1 cellular context compared by ENCODE assay signal in genomic region chr2:28390241-28390856, GRCh38.
TF ChIP-seq lines count a peak whose summit lies in the region.

No MANE protein-coding gene starts in this region.

TF ChIP-seq in HepG2, 621 proteins besides CTCF, POLR2A, EP300 and RAD21 (continued from another document and continues in another):
- TF ChIP-seq ETS1 (CRISPR knock-in tag; IDR thresholded peaks at IDR 0.05) (no peak), ZNF337 (CRISPR knock-in tag; IDR thresholded peaks at IDR 0.05; ENCODE audit: borderline replicate concordance, low read depth) (no peak), ERF (CRISPR knock-in tag; IDR thresholded peaks at IDR 0.05) (peak; percentile 49; the same call in 1 of the 2 replicates), TFE3 (CRISPR knock-in tag; IDR thresholded peaks at IDR 0.05) (no peak; the same call in 1 of the 2 replicates), ZMAT5 (CRISPR knock-in tag; IDR thresholded peaks at IDR 0.05; ENCODE audit: borderline replicate concordance, low read depth) (no peak), ZGPAT (CRISPR knock-in tag; IDR thresholded peaks at IDR 0.05) (0 out of 2 replicates have a peak, but pooled peaks have one; percentile 31), ZBTB2 (CRISPR knock-in tag; IDR thresholded peaks at IDR 0.05; ENCODE audit: low read depth) (peak; percentile 62), MTF2 (CRISPR knock-in tag; IDR thresholded peaks at IDR 0.05; ENCODE audit: borderline replicate concordance) (no peak; the same call in 1 of the 2 replicates), ZNF33B (CRISPR knock-in tag; IDR thresholded peaks at IDR 0.05) (no peak; the same call in 1 of the 2 replicates), PAX8 (CRISPR knock-in tag; IDR thresholded peaks at IDR 0.05; ENCODE audit: borderline replicate concordance) (no peak), TP53 (CRISPR knock-in tag; conservative IDR thresholded peaks at IDR 0.05) (no peak), MAFF (IDR thresholded peaks at IDR 0.05; ENCODE audit: low read depth, low read length) (no peak), ZBTB46 (CRISPR knock-in tag; IDR thresholded peaks at IDR 0.05; ENCODE audit: borderline replicate concordance) (no peak), NFKBIZ (CRISPR knock-in tag; IDR thresholded peaks at IDR 0.05) (no peak), RORA (CRISPR knock-in tag; IDR thresholded peaks at IDR 0.05) (no peak), ZNF274 (CRISPR knock-in tag; IDR thresholded peaks at IDR 0.05) (no peak), ZFP90 (CRISPR knock-in tag; IDR thresholded peaks at IDR 0.05; ENCODE audit: borderline replicate concordance) (peak; percentile 93), ZBTB33 (CRISPR knock-in tag; IDR thresholded peaks at IDR 0.05) (no peak), CHD4 (IDR thresholded peaks at IDR 0.05; ENCODE audit: borderline replicate concordance, low read length) (no peak), MNT (IDR thresholded peaks at IDR 0.05) (no peak), FOXC1 (CRISPR knock-in tag; IDR thresholded peaks at IDR 0.05; ENCODE audit: borderline replicate concordance) (no peak), TAF1 (CRISPR knock-in tag; IDR thresholded peaks at IDR 0.05) (peak; percentile 51; the same call in 1 of the 2 replicates), LBX2 (CRISPR knock-in tag; IDR thresholded peaks at IDR 0.05; ENCODE audit: borderline replicate concordance) (no peak), CBX2 (IDR thresholded peaks at IDR 0.05; ENCODE audit: low read depth, low read length) (no peak), CBX2 (CRISPR knock-in tag; IDR thresholded peaks at IDR 0.05; ENCODE audit: low read depth) (no peak), KLF11 (CRISPR knock-in tag; IDR thresholded peaks at IDR 0.05) (no peak), SP4 (CRISPR knock-in tag; IDR thresholded peaks at IDR 0.05) (no peak), BRF2 (CRISPR knock-in tag; IDR thresholded peaks at IDR 0.05) (no peak), TGIF2 (CRISPR knock-in tag; IDR thresholded peaks at IDR 0.05) (peak; percentile 48), FOXO4 (CRISPR knock-in tag; conservative IDR thresholded peaks at IDR 0.05) (no peak), ZNF10 (CRISPR knock-in tag; IDR thresholded peaks at IDR 0.05; ENCODE audit: borderline replicate concordance, low read depth) (no peak), CEBPB (IDR thresholded peaks at IDR 0.05; ENCODE audit: borderline replicate concordance, low read depth, low read length) (peak; percentile 56; the same call in 1 of the 2 replicates), ZNF235 (CRISPR knock-in tag; IDR thresholded peaks at IDR 0.05; ENCODE audit: borderline replicate concordance) (peak; percentile 84; the same call in 1 of the 2 replicates), ONECUT2 (CRISPR knock-in tag; IDR thresholded peaks at IDR 0.05) (no peak), ATF4 (CRISPR knock-in tag; IDR thresholded peaks at IDR 0.05) (peak in 1 of 2 experiments; percentile 94; a peak in 2 of 4 replicates), KDM5B (CRISPR knock-in tag; IDR thresholded peaks at IDR 0.05; ENCODE audit: borderline replicate concordance) (peak; percentile 48), PCBP1 (IDR thresholded peaks at IDR 0.05; ENCODE audit: borderline replicate concordance, low read depth, low read length) (0 out of 2 replicates have a peak, but pooled peaks have one; percentile 81), ADNP (CRISPR knock-in tag; IDR thresholded peaks at IDR 0.05) (no peak), NR2F2 (IDR thresholded peaks at IDR 0.05; ENCODE audit: borderline replicate concordance, low read depth) (no peak), AFF4 (CRISPR knock-in tag; IDR thresholded peaks at IDR 0.05) (no peak), PHF5A (CRISPR knock-in tag; IDR thresholded peaks at IDR 0.05; ENCODE audit: low read depth, unreplicated experiment) (no peak)
